8 cellular contexts compared by ENCODE assay signal in the genomic region with DNA sequence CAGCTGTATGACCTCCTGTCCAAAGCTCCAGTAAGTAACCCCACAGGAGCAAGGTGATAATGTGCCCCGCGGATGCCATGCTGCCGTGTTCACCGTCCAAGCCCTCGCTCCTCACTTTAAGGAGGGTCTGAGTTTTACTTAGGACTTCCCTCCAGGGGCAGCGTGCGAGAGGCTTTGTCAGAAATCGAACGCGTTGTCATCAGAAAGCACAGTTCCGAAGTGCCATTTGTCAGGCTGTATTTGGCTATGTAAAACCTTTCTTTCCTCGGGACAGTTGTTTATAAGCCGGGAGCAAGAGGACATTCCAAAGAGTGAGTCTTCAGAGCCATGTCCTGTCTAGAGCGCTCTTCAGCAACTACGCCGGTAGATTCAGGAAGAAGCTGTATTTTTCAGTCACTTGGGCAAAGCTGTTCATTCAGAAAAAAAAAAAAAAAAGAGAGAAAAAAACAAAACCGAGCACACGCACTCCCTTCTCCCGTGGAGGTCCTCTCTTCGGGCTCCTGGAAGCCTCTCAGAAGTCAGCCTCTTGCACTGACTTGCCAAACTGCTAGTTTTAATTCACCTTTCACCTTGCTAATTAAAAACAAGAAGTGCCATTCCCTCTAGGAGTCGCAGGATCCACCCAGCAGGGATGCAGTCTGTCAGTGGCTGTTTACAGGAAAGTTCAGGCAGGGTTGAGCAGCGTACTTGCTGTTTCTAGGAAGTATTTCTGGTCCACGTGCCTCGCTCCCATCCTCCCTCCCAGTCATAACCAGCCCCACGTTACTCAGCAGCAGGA. TPM values are rescaled to one million over a fixed set of nuclear protein-coding genes. Genes with fewer than 3 reads are reported as not detected.
DNase-seq lines count a peak whose midpoint lies in the region; ATAC-seq, FAIRE-seq and TF ChIP-seq lines count a peak whose summit lies in the region.

Gene SEMA3E, minus strand, starts transcription at position 676 of the 778 bp plus-strand sequence.

- no peaks in the 10 kb centered on the region for H3K36me3 Mint-ChIP-seq in activated naive CD4-positive, alpha-beta T cell treated with anti-CD3 and anti-CD28 coated beads for 36 hours (ENCODE audit: low read depth)

- 2% methylated on average over 25 of the region's 25 CpGs for WGBS in prostate gland

- H3K27ac ChIP-seq in PC-9 (peak within 1 kb of the TSS; percentile 54), prostate gland (peak within 1 kb of the TSS in 1 of 2 donors; percentile 22), Karpas-422 (ENCODE audit: low read length) (no peak within 1 kb of the TSS)

- no peaks in the 10 kb centered on the region; the same call in 1 of the 2 replicates for H3K9me2 ChIP-seq in PC-9 (ENCODE audit: insufficient read depth)
- H3K9me2 ChIP-seq in Karpas-422 (replicated peaks; ENCODE audit: insufficient read depth, low read length) = no peaks in the 10 kb centered on the region

- peaks cover 3% of the 10 kb centered on the region for H3K9me3 Mint-ChIP-seq in activated naive CD4-positive, alpha-beta T cell treated with anti-CD3 and anti-CD28 coated beads for 36 hours

- FAIRE-seq in frontal cortex (lab: Jason Lieb, UNC) = no peak

- intact Hi-C loops in PC-9 (cut with micrococcal nuclease; ENCODE audit: unreplicated experiment) = loop anchor here (2.0 kb wide), 1 partner anchor 180 kb away; no protein-coding TSS in a partner anchor
- intact Hi-C loops in prostate gland (cut with DNase I) = no loop called here
- intact Hi-C loops in activated naive CD4-positive, alpha-beta T cell treated with anti-CD3 and anti-CD28 coated beads for 36 hours (cut with micrococcal nuclease) = no loop called here

- no peaks in the 10 kb centered on the region for H3K36me3 ChIP-seq in PC-9 (ENCODE audit: low read depth)
- no peaks in the 10 kb centered on the region for H3K36me3 ChIP-seq in prostate gland
- no peaks in the 10 kb centered on the region for H3K36me3 ChIP-seq in Karpas-422 (ENCODE audit: insufficient read depth, low read length)

- ATAC-seq in GM18502 (IDR thresholded peaks at IDR 0.05; ENCODE audit: poor library complexity, unreplicated experiment) (no peak), left lobe of liver (no peak)

- H3K27me3 Mint-ChIP-seq in activated naive CD4-positive, alpha-beta T cell treated with anti-CD3 and anti-CD28 coated beads for 36 hours (ENCODE audit: low read depth) = peaks cover 12% of the 10 kb centered on the region

- H3K4me3 Mint-ChIP-seq in activated naive CD4-positive, alpha-beta T cell treated with anti-CD3 and anti-CD28 coated beads for 36 hours = no peak within 1 kb of the TSS

- DNase-seq in Daoy (ENCODE audit: low read depth) (peak; percentile 48), PC-9 (peak; percentile 35 to 62), frontal cortex (ENCODE audit: low spot score in 2 of 2) (no peak), prostate gland (ENCODE audit: low spot score) (peak; percentile 38), Karpas-422 (no peak), left lobe of liver (ENCODE audit: low spot score) (no peak)
- no peak for DNase-seq in activated naive CD4-positive, alpha-beta T cell treated with anti-CD3 and anti-CD28 coated beads for 36 hours

- no peak within 1 kb of the TSS for H3K27ac Mint-ChIP-seq in activated naive CD4-positive, alpha-beta T cell treated with anti-CD3 and anti-CD28 coated beads for 36 hours

- H2AFZ ChIP-seq in PC-9 = peak within 1 kb of the TSS; percentile 90
- no peak within 1 kb of the TSS for H2AFZ ChIP-seq in Karpas-422 (ENCODE audit: low read length)

- POLR2A ChIA-PET in PC-9 (lab: Charles Lee; ENCODE audit: unreplicated experiment) = interaction anchor here (0.6 kb wide), 1 partner anchor 717 kb away, joined by 6 read pairs; no protein-coding TSS in a partner anchor

- H3K79me2 ChIP-seq in PC-9 (ENCODE audit: low read depth) (no peaks in the 10 kb centered on the region), Karpas-422 (ENCODE audit: low read length) (no peaks in the 10 kb centered on the region)

- BruUV-seq in PC-9 (replicated peaks; lab: Mats Ljungman, UMichigan) = no TSS peak

- H3K4me1 ChIP-seq in PC-9 (replicated peaks; ENCODE audit: insufficient read depth) = peaks cover 21% of the 10 kb centered on the region
- no peaks in the 10 kb centered on the region for H3K4me1 ChIP-seq in prostate gland (replicated peaks)
- H3K4me1 ChIP-seq in Karpas-422 (ENCODE audit: low read length) = no peaks in the 10 kb centered on the region

- H3K27me3 ChIP-seq in PC-9 (ENCODE audit: insufficient read depth, low read depth) (no peaks in the 10 kb centered on the region), prostate gland (replicated peaks; ENCODE audit: insufficient read depth) (no peaks in the 10 kb centered on the region), Karpas-422 (ENCODE audit: low read length) (no peaks in the 10 kb centered on the region)

- H3K4me3 ChIP-seq in PC-9 (peak within 1 kb of the TSS; percentile 71), prostate gland (peak within 1 kb of the TSS; percentile 25 to 36), Karpas-422 (ENCODE audit: low read length) (no peak within 1 kb of the TSS)

- H3K4me1 Mint-ChIP-seq in activated naive CD4-positive, alpha-beta T cell treated with anti-CD3 and anti-CD28 coated beads for 36 hours (ENCODE audit: low read depth) = no peaks in the 10 kb centered on the region

- CTCF ChIA-PET in PC-9 (lab: Charles Lee) = no interaction called here
- CTCF ChIA-PET in activated naive CD4-positive, alpha-beta T cell treated with anti-CD3 and anti-CD28 coated beads for 36 hours (lab: Charles Lee) = interaction anchor here (0.5 kb wide), 1 partner anchor 15 kb away, joined by 3 read pairs; no protein-coding TSS in a partner anchor

- no peak within 1 kb of the TSS for H3K9ac ChIP-seq in Karpas-422 (ENCODE audit: low read length)

- H3K9me3 ChIP-seq in PC-9 (ENCODE audit: insufficient read depth, low read depth) (no peaks in the 10 kb centered on the region), prostate gland (no peaks in the 10 kb centered on the region), Karpas-422 (ENCODE audit: low read length) (peaks cover 30% of the 10 kb centered on the region)

- H4K20me1 ChIP-seq in PC-9 (ENCODE audit: insufficient read depth) = no peaks in the 10 kb centered on the region
- H4K20me1 ChIP-seq in Karpas-422 (ENCODE audit: insufficient read depth, low read depth, low read length) = no peaks in the 10 kb centered on the region

- TF ChIP-seq CTCF in PC-9 (conservative IDR thresholded peaks at IDR 0.05) (0 out of 2 replicates have a peak, but pooled peaks have one; percentile 24), prostate gland (IDR thresholded peaks at IDR 0.05) (peak in 1 of 4 experiments; percentile 14)

- TF ChIP-seq POLR2A in prostate gland (IDR thresholded peaks at IDR 0.05) = no peak

- H3K4me2 ChIP-seq in PC-9 = peak within 1 kb of the TSS; percentile 77
- no peak within 1 kb of the TSS for H3K4me2 ChIP-seq in Karpas-422 (ENCODE audit: low read depth, low read length, poor library complexity, severe bottlenecking)

- peaks cover 4% of the 10 kb centered on the region for H3F3A ChIP-seq in PC-9 (ENCODE audit: insufficient read depth, low read depth)

RNA-seq across cellular contexts. Expression of gene SEMA3E, which starts in this region (rescaled TPM):
- 5.7 and 6.0 TPM in 2 replicates for total RNA-seq in Daoy (2014; rRNA removed; shearing (Covaris generic))
- total RNA-seq in PC-9 (2021) = 1.8 and 2.1 TPM in 2 replicates
- total RNA-seq in frontal cortex = 28.1 TPM
- total RNA-seq in prostate gland = 1 to 10 TPM; 2.6 to 4.8 TPM
- total RNA-seq in Karpas-422 (2014; rRNA removed; shearing (Covaris generic); ENCODE audit: low replicate concordance) = not detected in 2 replicates
- total RNA-seq in activated naive CD4-positive, alpha-beta T cell treated with anti-CD3 and anti-CD28 coated beads for 36 hours = not detected
- total RNA-seq in left lobe of liver = 0.45 TPM

Comparison
In these comparisons a context has a peak if more than half of its experiments do, and no peak if none do; other contexts are left out.
1. DNase-seq: peak in Daoy (single experiment), PC-9 (2 of 2) and prostate gland (single experiment); none in frontal cortex (0 of 2), Karpas-422 (single experiment), activated naive CD4-positive, alpha-beta T cell treated with anti-CD3 and anti-CD28 coated beads for 36 hours (single experiment) and left lobe of liver (single experiment).